In the genomic region with DNA sequence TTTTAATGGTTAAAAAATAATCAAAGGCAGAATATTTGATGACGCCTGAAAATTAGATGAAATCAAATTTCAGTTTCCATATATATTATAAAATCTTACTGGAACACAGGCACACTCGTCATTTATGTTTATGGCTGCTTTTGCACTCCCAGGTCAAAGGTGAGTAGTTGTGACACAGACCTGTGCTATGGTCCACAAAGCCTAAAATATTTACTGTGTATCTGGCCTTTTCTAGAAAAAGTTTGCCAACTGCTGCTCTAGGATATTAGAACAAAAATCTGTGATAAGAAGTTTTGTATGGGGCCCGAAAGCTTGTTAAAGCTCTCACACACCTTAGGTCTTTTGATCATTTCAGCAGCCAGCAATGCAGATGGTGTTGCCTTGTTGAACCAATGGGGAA, we compare ENCODE assay signal across 30 cellular contexts.
"Had no signal": no experiment of that assay in that cellular context is flagged by ENCODE, and none has a peak within 500 bp of the region (broad histone marks: within the 10 kb centered on the region; RNA-seq: fewer than 3 reads in every experiment).

No MANE protein-coding gene starts in this region.

- H3K27me3 ChIP-seq: adrenal gland, body of pancreas, esophagus muscularis mucosa, foreskin keratinocyte, gastrocnemius medialis had no signal

- FAIRE-seq: colon had no signal

- H3K9me3 Mint-ChIP-seq: activated CD8-positive, alpha-beta T cell treated with anti-CD3 and anti-CD28 coated beads for 36 hours; activated naive CD4-positive, alpha-beta T cell treated with anti-CD3 and anti-CD28 coated beads, Interleukin-2, amount 50 U/mL, for 24 hours; activated naive CD8-positive, alpha-beta T cell treated with anti-CD3 and anti-CD28 coated beads for 36 hours; activated naive CD8-positive, alpha-beta T cell treated with anti-CD3 and anti-CD28 coated beads, Interleukin-2, amount 50 U/mL, for 24 hours; activated T-cell treated with anti-CD3 and anti-CD28 coated beads, Interleukin-2, amount 50 U/mL, for 4 hours; activated T-helper 17 cell treated with anti-CD3 and anti-CD28 coated beads, Interleukin-2, amount 50 U/mL, for 72 hours; effector memory CD8-positive, alpha-beta T cell; WTC11 had no signal

- H3K4me3 ChIP-seq: adrenal gland, body of pancreas, esophagus muscularis mucosa, gastrocnemius medialis had no signal

- H3K36me3 ChIP-seq: adrenal gland, esophagus muscularis mucosa, gastrocnemius medialis had no signal

- H3K27ac ChIP-seq: adrenal gland, body of pancreas, esophagus muscularis mucosa, foreskin keratinocyte, gastrocnemius medialis had no signal

- ATAC-seq: activated CD8-positive, alpha-beta T cell treated with anti-CD3 and anti-CD28 coated beads for 36 hours; activated naive CD8-positive, alpha-beta T cell treated with anti-CD3 and anti-CD28 coated beads, Interleukin-2, amount 50 U/mL, for 24 hours; activated T-cell treated with anti-CD3 and anti-CD28 coated beads, Interleukin-2, amount 50 U/mL, for 4 hours; activated T-helper 17 cell treated with anti-CD3 and anti-CD28 coated beads, Interleukin-2, amount 50 U/mL, for 72 hours; body of pancreas; effector memory CD8-positive, alpha-beta T cell; foreskin keratinocyte; gastrocnemius medialis; WTC11 had no signal

- H3K9me3 ChIP-seq: adrenal gland, body of pancreas, esophagus muscularis mucosa, gastrocnemius medialis had no signal

- H3K27ac Mint-ChIP-seq: activated CD8-positive, alpha-beta T cell treated with anti-CD3 and anti-CD28 coated beads for 36 hours; activated naive CD4-positive, alpha-beta T cell treated with anti-CD3 and anti-CD28 coated beads, Interleukin-2, amount 50 U/mL, for 24 hours; activated naive CD8-positive, alpha-beta T cell treated with anti-CD3 and anti-CD28 coated beads for 36 hours; activated naive CD8-positive, alpha-beta T cell treated with anti-CD3 and anti-CD28 coated beads, Interleukin-2, amount 50 U/mL, for 24 hours; activated T-helper 17 cell treated with anti-CD3 and anti-CD28 coated beads, Interleukin-2, amount 50 U/mL, for 72 hours; effector memory CD8-positive, alpha-beta T cell; WTC11 had no signal

- H3K4me3 Mint-ChIP-seq: activated CD8-positive, alpha-beta T cell treated with anti-CD3 and anti-CD28 coated beads for 36 hours; activated naive CD4-positive, alpha-beta T cell treated with anti-CD3 and anti-CD28 coated beads, Interleukin-2, amount 50 U/mL, for 24 hours; activated naive CD8-positive, alpha-beta T cell treated with anti-CD3 and anti-CD28 coated beads for 36 hours; activated naive CD8-positive, alpha-beta T cell treated with anti-CD3 and anti-CD28 coated beads, Interleukin-2, amount 50 U/mL, for 24 hours; activated T-cell treated with anti-CD3 and anti-CD28 coated beads, Interleukin-2, amount 50 U/mL, for 4 hours; activated T-helper 17 cell treated with anti-CD3 and anti-CD28 coated beads, Interleukin-2, amount 50 U/mL, for 72 hours; effector memory CD8-positive, alpha-beta T cell; WTC11 had no signal

- H3K4me1 Mint-ChIP-seq: activated naive CD4-positive, alpha-beta T cell treated with anti-CD3 and anti-CD28 coated beads, Interleukin-2, amount 50 U/mL, for 24 hours; activated naive CD8-positive, alpha-beta T cell treated with anti-CD3 and anti-CD28 coated beads for 36 hours; activated naive CD8-positive, alpha-beta T cell treated with anti-CD3 and anti-CD28 coated beads, Interleukin-2, amount 50 U/mL, for 24 hours; activated T-helper 17 cell treated with anti-CD3 and anti-CD28 coated beads, Interleukin-2, amount 50 U/mL, for 72 hours; WTC11 had no signal

- H3K4me1 ChIP-seq: foreskin keratinocyte, gastrocnemius medialis had no signal

- H3K27me3 Mint-ChIP-seq: activated CD8-positive, alpha-beta T cell treated with anti-CD3 and anti-CD28 coated beads for 36 hours; activated naive CD4-positive, alpha-beta T cell treated with anti-CD3 and anti-CD28 coated beads, Interleukin-2, amount 50 U/mL, for 24 hours; activated naive CD8-positive, alpha-beta T cell treated with anti-CD3 and anti-CD28 coated beads for 36 hours; activated naive CD8-positive, alpha-beta T cell treated with anti-CD3 and anti-CD28 coated beads, Interleukin-2, amount 50 U/mL, for 24 hours; activated T-helper 17 cell treated with anti-CD3 and anti-CD28 coated beads, Interleukin-2, amount 50 U/mL, for 72 hours; effector memory CD8-positive, alpha-beta T cell had no signal

- DNase-seq: activated CD4-positive, alpha-beta T cell treated with anti-CD3 and anti-CD28 coated beads for 1 hour; activated CD4-positive, alpha-beta T cell treated with anti-CD3 and anti-CD28 coated beads for 48 hours; activated CD4-positive, alpha-beta T cell treated with anti-CD3 and anti-CD28 coated beads, Interleukin-2, amount 50 U/mL, for 1 hour; activated CD4-positive, alpha-beta T cell treated with anti-CD3 and anti-CD28 coated beads, Interleukin-2, amount 50 U/mL, for 48 hours; activated CD8-positive, alpha-beta memory T cell treated with anti-CD3 and anti-CD28 coated beads for 24 hours; activated CD8-positive, alpha-beta T cell treated with anti-CD3 and anti-CD28 coated beads for 36 hours; activated effector memory CD4-positive, alpha-beta T cell treated with Interleukin-2 at 50 U/mL for 16 hours; activated gamma-delta T cell treated with Interleukin-2 at 50 U/mL for 16 hours; activated naive CD4-positive, alpha-beta T cell treated with Interleukin-2 at 50 U/mL for 16 hours; activated naive CD8-positive, alpha-beta T cell treated with anti-CD3 and anti-CD28 coated beads for 36 hours; activated naive CD8-positive, alpha-beta T cell treated with anti-CD3 and anti-CD28 coated beads, Interleukin-2, amount 50 U/mL, for 24 hours; activated T-cell treated with anti-CD3 and anti-CD28 coated beads, Interleukin-2, amount 50 U/mL, for 4 hours; adrenal gland; amygdala; aorta; body of pancreas; cortex of kidney; dermis blood vessel endothelial cell; effector CD4-positive, alpha-beta T cell; effector memory CD8-positive, alpha-beta T cell; erythroblast; foreskin keratinocyte; gastrocnemius medialis; glutamatergic neuron; T-helper 2 cell had no signal
